Comparison of ENCODE assay signal across 1 cellular context in genomic region chr11:33368475-33368874, GRCh38.
TF ChIP-seq lines count a peak whose summit lies in the region.

No MANE protein-coding gene starts in this region.

TF ChIP-seq in HEK293, 187 proteins besides CTCF, POLR2A, EP300 and RAD21 (continued from another document):
- TF ChIP-seq ZNF560 (tag by site-specific recombination; IDR thresholded peaks at IDR 0.05; ENCODE audit: borderline replicate concordance), result peak; percentile 15; the same call in 1 of the 2 replicates
- 0 out of 2 replicates have a peak, but pooled peaks have one; percentile 37 for TF ChIP-seq ZNF558 (tag by site-specific recombination; IDR thresholded peaks at IDR 0.05)
- peak; percentile 59; the same call in 1 of the 2 replicates for TF ChIP-seq ZNF518A (tag by site-specific recombination; conservative IDR thresholded peaks at IDR 0.05; ENCODE audit: low read depth)
